ENCODE assay signal across 26 cellular contexts in genomic region chr1:180280617-180281016, GRCh38. TPM values are rescaled to one million over a fixed set of nuclear protein-coding genes. Genes with fewer than 3 reads are reported as not detected.
A peak's percentile ranks its signal among the peaks of the same experiment; 100 is the strongest.
DNase-seq lines count a peak whose midpoint lies in the region; ATAC-seq and TF ChIP-seq lines count a peak whose summit lies in the region.
"Had no signal": no experiment of that assay in that cellular context is flagged by ENCODE, and none has a peak within 500 bp of the region (broad histone marks: within the 10 kb centered on the region; RNA-seq: fewer than 3 reads in every experiment).

No MANE protein-coding gene starts in this region.

- DNase-seq in osteocyte (ENCODE audit: extremely low spot score, unreplicated experiment) (no peak), NCI-H1092 (lab: John Stamatoyannopoulos, UW) (no peak), amniotic stem cell (lab: John Stamatoyannopoulos, UW) (no peak)
- DNase-seq: DMS153; DND-41; GM23248; H9; Karpas-422; NCI-H1105; NCI-H1436 treated with DMSO at 0.1 percent for 48 hours; NCI-H1930; NCI-H2107; NCI-H446; NCI-H524 treated with DMSO at 0.1 percent for 48 hours; NCI-H82; NK-92 treated with Interleukin-12 subunit alpha and Interleukin-12 subunit beta, amount 100 ng/mL, for 24 hours; PC-3; SK-N-SH; SW 1271 had no signal

- H3K27ac Mint-ChIP-seq in dendritic cell treated with granulocyte-macrophage colony-stimulating factor and Interleukin-4, amounts not matched to agents 40 ng/mL and 50 ng/mL, for 4 days = peak overlapping the region; percentile 71
- no peak overlapping the region for H3K27ac Mint-ChIP-seq in osteocyte (ENCODE audit: unreplicated experiment)
- H3K27ac Mint-ChIP-seq: T-helper 1 cell treated with Interleukin-12 subunit alpha and Interleukin-12 subunit beta and Interleukin-4 antibody, amounts not matched to agents 30 μg/mL and 1 μg/mL, for 36 hours had no signal

- intact Hi-C loops in dendritic cell treated with granulocyte-macrophage colony-stimulating factor and Interleukin-4, amounts not matched to agents 40 ng/mL and 50 ng/mL, for 4 days (cut with micrococcal nuclease) = no loop called here

- H3K4me3 Mint-ChIP-seq in dendritic cell treated with granulocyte-macrophage colony-stimulating factor and Interleukin-4, amounts not matched to agents 40 ng/mL and 50 ng/mL, for 4 days = no peak overlapping the region
- H3K4me3 Mint-ChIP-seq in osteocyte (ENCODE audit: unreplicated experiment) = no peak overlapping the region
- H3K4me3 Mint-ChIP-seq: H9; T-helper 1 cell treated with Interleukin-12 subunit alpha and Interleukin-12 subunit beta and Interleukin-4 antibody, amounts not matched to agents 30 μg/mL and 1 μg/mL, for 36 hours had no signal

- peaks cover 18% of the 10 kb centered on the region for H3K36me3 Mint-ChIP-seq in dendritic cell treated with granulocyte-macrophage colony-stimulating factor and Interleukin-4, amounts not matched to agents 40 ng/mL and 50 ng/mL, for 4 days (ENCODE audit: low read depth)
- peaks cover 12% of the 10 kb centered on the region for H3K36me3 Mint-ChIP-seq in osteocyte (ENCODE audit: unreplicated experiment)

- no peak for TF ChIP-seq CTCF in osteocyte (IDR thresholded peaks at IDR 0.05)

- peaks cover 51% of the 10 kb centered on the region for H3K4me1 Mint-ChIP-seq in dendritic cell treated with granulocyte-macrophage colony-stimulating factor and Interleukin-4, amounts not matched to agents 40 ng/mL and 50 ng/mL, for 4 days (ENCODE audit: low read depth)
- H3K4me1 Mint-ChIP-seq in osteocyte (ENCODE audit: unreplicated experiment) = no peaks in the 10 kb centered on the region

- ATAC-seq in GM18873 (IDR thresholded peaks at IDR 0.05; ENCODE audit: low FRiP score, unreplicated experiment) (peak; percentile 46), GM21825 (IDR thresholded peaks at IDR 0.05; ENCODE audit: unreplicated experiment) (peak; percentile 65), HG02759 (IDR thresholded peaks at IDR 0.05; ENCODE audit: unreplicated experiment) (peak; percentile 73), HG03342 (IDR thresholded peaks at IDR 0.05; ENCODE audit: unreplicated experiment) (no peak)
- ATAC-seq: HepG2, PC-3 had no signal

- H3K9me3 Mint-ChIP-seq in dendritic cell treated with granulocyte-macrophage colony-stimulating factor and Interleukin-4, amounts not matched to agents 40 ng/mL and 50 ng/mL, for 4 days = no peaks in the 10 kb centered on the region
- H3K9me3 Mint-ChIP-seq in osteocyte (ENCODE audit: unreplicated experiment) = no peaks in the 10 kb centered on the region
- H3K9me3 Mint-ChIP-seq: T-helper 1 cell treated with Interleukin-12 subunit alpha and Interleukin-12 subunit beta and Interleukin-4 antibody, amounts not matched to agents 30 μg/mL and 1 μg/mL, for 36 hours had no signal

- H3K27me3 Mint-ChIP-seq in dendritic cell treated with granulocyte-macrophage colony-stimulating factor and Interleukin-4, amounts not matched to agents 40 ng/mL and 50 ng/mL, for 4 days = no peaks in the 10 kb centered on the region
- H3K27me3 Mint-ChIP-seq in osteocyte (ENCODE audit: unreplicated experiment) = no peaks in the 10 kb centered on the region

RNA-seq across cellular contexts. Expression of gene LHX4, which starts 50.6 kb away (rescaled TPM):
- 0.70 and 0.78 TPM in 2 replicates for total RNA-seq in osteocyte
- total RNA-seq: GM23248 had no signal
